In genomic region chr2:233252227-233252626, GRCh38 we compare ENCODE assay signal across 8 cellular contexts. TPM values are rescaled to one million over a fixed set of nuclear protein-coding genes. Genes with fewer than 3 reads are reported as not detected.
DNase-seq lines count a peak whose midpoint lies in the region; ATAC-seq and TF ChIP-seq lines count a peak whose summit lies in the region.

No MANE protein-coding gene starts in this region.

- H3K36me3 ChIP-seq in GM06990 (ENCODE audit: control insufficient read depth, insufficient read depth, low read length) (peaks cover 1% of the 10 kb centered on the region; the same call in 1 of the 2 replicates), Panc1 (ENCODE audit: control insufficient read depth, insufficient read depth, low read length) (peaks cover 10% of the 10 kb centered on the region), esophagus squamous epithelium (peaks cover 0 to 37% (median 7%) of the 10 kb centered on the region in 3 donors)

- TF ChIP-seq POLR2A in esophagus squamous epithelium (IDR thresholded peaks at IDR 0.05) = no peak

- H3K27ac Mint-ChIP-seq in progenitor cell of endocrine pancreas = peak overlapping the region; percentile 93

- H3K9me3 ChIP-seq in Panc1 (ENCODE audit: control insufficient read depth, insufficient read depth, low read depth, low read length) = peaks cover 10% of the 10 kb centered on the region; the same call in 1 of the 2 replicates
- no peaks in the 10 kb centered on the region for H3K9me3 ChIP-seq in esophagus squamous epithelium

- no peak for TF ChIP-seq CTCF in GM06990 (IDR thresholded peaks at IDR 0.05; ENCODE audit: insufficient read depth, low read length, poor library complexity, severe bottlenecking)
- no peak for TF ChIP-seq CTCF in Panc1 (IDR thresholded peaks at IDR 0.05)
- TF ChIP-seq CTCF in esophagus squamous epithelium (IDR thresholded peaks at IDR 0.05) = no peak
- TF ChIP-seq CTCF in progenitor cell of endocrine pancreas (IDR thresholded peaks at IDR 0.05; ENCODE audit: unreplicated experiment) = no peak

- no peaks in the 10 kb centered on the region for H3K27me3 Mint-ChIP-seq in progenitor cell of endocrine pancreas

- peaks cover 10% of the 10 kb centered on the region for H3K4me1 Mint-ChIP-seq in progenitor cell of endocrine pancreas (ENCODE audit: low read depth)

- intact Hi-C loops in Panc1 (cut with micrococcal nuclease; ENCODE audit: unreplicated experiment) (loop anchor here (5.0 kb wide), 1 partner anchor 270 kb away; no protein-coding TSS in a partner anchor), esophagus squamous epithelium (cut with DNase I) (no loop called here)

- H3K27ac ChIP-seq in Panc1 (ENCODE audit: low read length) (peak overlapping the region; percentile 94), esophagus squamous epithelium (peak overlapping the region; percentile 91 to 97 (median 92))

- POLR2A ChIA-PET in Panc1 (lab: Charles Lee) = no interaction called here

- peaks cover 8% of the 10 kb centered on the region for H3K36me3 Mint-ChIP-seq in progenitor cell of endocrine pancreas (ENCODE audit: insufficient read depth)

- H3K4me3 ChIP-seq in GM06990 (replicated peaks; ENCODE audit: low read depth, low read length) (peak overlapping the region; percentile 99), Panc1 (ENCODE audit: low read depth in 2 of 2, low read length in 2 of 2) (peak overlapping the region; percentile 55 to 98), esophagus squamous epithelium (peak overlapping the region; percentile 81 to 98 (median 90))

- no peak for ATAC-seq in Panc1

- H3K4me3 Mint-ChIP-seq in progenitor cell of endocrine pancreas (ENCODE audit: low read depth) = peak overlapping the region; percentile 94

- H3K27me3 ChIP-seq in GM06990 (replicated peaks; ENCODE audit: control insufficient read depth, insufficient read depth, low read length) (no peaks in the 10 kb centered on the region), Panc1 (ENCODE audit: control insufficient read depth, insufficient read depth, low read length) (no peaks in the 10 kb centered on the region), esophagus squamous epithelium (no peaks in the 10 kb centered on the region)

- no TSS peak for BruUV-seq in Panc1 (replicated peaks; lab: Mats Ljungman, UMichigan)

- WGBS in esophagus squamous epithelium, 2 donors = 0 to 1% methylated on average over 17 to 18 of the region's 18 CpGs

- H3K9me3 Mint-ChIP-seq in progenitor cell of endocrine pancreas (ENCODE audit: low read depth) = peaks cover 10% of the 10 kb centered on the region

- in situ Hi-C loops in Panc1 (cut with HindIII; ENCODE audit: low pct_unique_long_range_greater_than_20kb, low sequenced_read_pairs) = no loop called here

- no peak for DNase-seq in GM06990 (ENCODE audit: extremely low read depth, insufficient read length)
- no peak for DNase-seq in Panc1 (ENCODE audit: low read depth, low spot score)
- DNase-seq in esophagus squamous epithelium (lab: John Stamatoyannopoulos, UW) = no peak
- DNase-seq in progenitor cell of endocrine pancreas (ENCODE audit: low spot score, unreplicated experiment) = no peak
- DNase-seq in EL = no peak
- DNase-seq in HUDEP-2 (lab: John Stamatoyannopoulos, UW; ENCODE audit: unreplicated experiment in 76 of 76) = no peak
- DNase-seq in AG08395 (ENCODE audit: low spot score) = no peak
- no peak for DNase-seq in GM19240 (ENCODE audit: insufficient read length, low spot score)

- peaks cover 29% of the 10 kb centered on the region for H3K4me1 ChIP-seq in Panc1 (ENCODE audit: control insufficient read depth, insufficient read depth, low read length)
- H3K4me1 ChIP-seq in esophagus squamous epithelium = peaks cover 7 to 51% (median 20%) of the 10 kb centered on the region in 3 donors

- CTCF ChIA-PET in Panc1 (lab: Charles Lee) = interaction anchor here (1.1 kb wide), 1 partner anchor 399 kb away, joined by 3 read pairs; no protein-coding TSS in a partner anchor

RNA-seq across cellular contexts. Expression of gene ATG16L1, which starts 0.8 kb away (rescaled TPM):
- total RNA-seq in Panc1 (2021; ENCODE audit: unreplicated experiment) (52.3 TPM), esophagus squamous epithelium (10 to 100 TPM; 12.3 to 38.0 (median 22.8) TPM), progenitor cell of endocrine pancreas (27.9 and 29.7 TPM in 2 replicates)
- 29.2 TPM for polyA plus RNA-seq in Panc1 (2012; ENCODE audit: insufficient read length)

RNA-seq across cellular contexts. Expression of gene SAG, which starts 55.4 kb away (rescaled TPM):
- total RNA-seq in Panc1 (2021; ENCODE audit: unreplicated experiment) (not detected), esophagus squamous epithelium (not detected), progenitor cell of endocrine pancreas (not detected in 2 replicates)
- polyA plus RNA-seq in Panc1 (2012; ENCODE audit: insufficient read length) = not detected
